13 cellular contexts compared by ENCODE assay signal in genomic region chr2:102057502-102058292, GRCh38.
DNase-seq lines count a peak whose midpoint lies in the region; ATAC-seq and TF ChIP-seq lines count a peak whose summit lies in the region.
"Had no signal": no experiment of that assay in that cellular context is flagged by ENCODE, and none has a peak within 500 bp of the region (broad histone marks: within the 10 kb centered on the region; RNA-seq: fewer than 3 reads in every experiment).

No MANE protein-coding gene starts in this region.

- H3K4me3 Mint-ChIP-seq in naive thymus-derived CD8-positive, alpha-beta T cell = no peak overlapping the region
- H3K4me3 Mint-ChIP-seq in natural killer cell = no peak overlapping the region

- no peaks in the 10 kb centered on the region for H3K36me3 Mint-ChIP-seq in naive thymus-derived CD8-positive, alpha-beta T cell
- no peaks in the 10 kb centered on the region for H3K36me3 Mint-ChIP-seq in natural killer cell

- TF ChIP-seq CTCF in Peyer's patch (IDR thresholded peaks at IDR 0.05) = no peak
- TF ChIP-seq CTCF in right atrium auricular region (IDR thresholded peaks at IDR 0.05) = no peak
- no peak for TF ChIP-seq CTCF in natural killer cell (IDR thresholded peaks at IDR 0.05)

- TF ChIP-seq POLR2A in Peyer's patch (IDR thresholded peaks at IDR 0.05) = no peak

- H3K4me3 ChIP-seq in Peyer's patch (no peak overlapping the region), right atrium auricular region (no peak overlapping the region), skeletal muscle cell (ENCODE audit: low read depth, low read length) (no peak overlapping the region)
- H3K4me3 ChIP-seq: colonic mucosa had no signal

- no peaks in the 10 kb centered on the region for H3K36me3 ChIP-seq in Peyer's patch
- H3K36me3 ChIP-seq in right atrium auricular region = no peaks in the 10 kb centered on the region
- H3K36me3 ChIP-seq: colonic mucosa had no signal

- POLR2A ChIA-PET in naive thymus-derived CD8-positive, alpha-beta T cell (lab: Charles Lee) = interaction anchor here (0.7 kb wide), 1 partner anchor 104 kb away, joined by 5 read pairs; no protein-coding TSS in a partner anchor

- H3K9me3 ChIP-seq in Peyer's patch (no peaks in the 10 kb centered on the region), right atrium auricular region (no peaks in the 10 kb centered on the region)
- H3K9me3 ChIP-seq: colonic mucosa had no signal

- H3K27me3 Mint-ChIP-seq in naive thymus-derived CD8-positive, alpha-beta T cell = no peaks in the 10 kb centered on the region
- H3K27me3 Mint-ChIP-seq in natural killer cell (ENCODE audit: low read depth in 2 of 2) = peaks cover 3 to 21% of the 10 kb centered on the region in 2 donors

- H3K27ac ChIP-seq in Peyer's patch (peak overlapping the region; percentile 12 to 57 (median 39)), right atrium auricular region (peak overlapping the region; percentile 9 to 13)
- H3K27ac ChIP-seq: colonic mucosa, RWPE1 had no signal

- H3K27ac Mint-ChIP-seq in naive thymus-derived CD8-positive, alpha-beta T cell = no peak overlapping the region
- no peak overlapping the region for H3K27ac Mint-ChIP-seq in natural killer cell

- intact Hi-C loops in natural killer cell (cut with micrococcal nuclease) = no loop called here

- DNase-seq in Peyer's patch (no peak), right atrium auricular region (ENCODE audit: low spot score) (no peak), skeletal muscle cell (ENCODE audit: low read depth) (peak; percentile 75), NCI-H526 treated with DMSO at 0.1 percent for 48 hours (lab: John Stamatoyannopoulos, UW) (no peak), amygdala (lab: John Stamatoyannopoulos, UW) (no peak), natural killer cell (no peak)
- no peak for DNase-seq in naive thymus-derived CD8-positive, alpha-beta T cell
- DNase-seq: KG1, retina had no signal

- H3K9me3 Mint-ChIP-seq in naive thymus-derived CD8-positive, alpha-beta T cell = no peaks in the 10 kb centered on the region
- no peaks in the 10 kb centered on the region for H3K9me3 Mint-ChIP-seq in natural killer cell

- H3K27me3 ChIP-seq in Peyer's patch = no peaks in the 10 kb centered on the region
- no peaks in the 10 kb centered on the region for H3K27me3 ChIP-seq in right atrium auricular region
- H3K27me3 ChIP-seq: colonic mucosa had no signal

- H3K4me1 Mint-ChIP-seq in naive thymus-derived CD8-positive, alpha-beta T cell = peaks cover 0 to 1% (median 0%) of the 10 kb centered on the region in 4 donors
- no peaks in the 10 kb centered on the region for H3K4me1 Mint-ChIP-seq in natural killer cell

- ATAC-seq in GM18858 (IDR thresholded peaks at IDR 0.05; ENCODE audit: unreplicated experiment) = peak; percentile 49
- no peak for ATAC-seq in naive thymus-derived CD8-positive, alpha-beta T cell
- ATAC-seq in natural killer cell = no peak
- ATAC-seq: HCT116 had no signal

- H3K4me1 ChIP-seq in Peyer's patch (no peaks in the 10 kb centered on the region), right atrium auricular region (peaks cover 0 to 77% of the 10 kb centered on the region in 2 donors)
- H3K4me1 ChIP-seq: colonic mucosa had no signal
